Comparison of ENCODE assay signal across 14 cellular contexts in the genomic region with DNA sequence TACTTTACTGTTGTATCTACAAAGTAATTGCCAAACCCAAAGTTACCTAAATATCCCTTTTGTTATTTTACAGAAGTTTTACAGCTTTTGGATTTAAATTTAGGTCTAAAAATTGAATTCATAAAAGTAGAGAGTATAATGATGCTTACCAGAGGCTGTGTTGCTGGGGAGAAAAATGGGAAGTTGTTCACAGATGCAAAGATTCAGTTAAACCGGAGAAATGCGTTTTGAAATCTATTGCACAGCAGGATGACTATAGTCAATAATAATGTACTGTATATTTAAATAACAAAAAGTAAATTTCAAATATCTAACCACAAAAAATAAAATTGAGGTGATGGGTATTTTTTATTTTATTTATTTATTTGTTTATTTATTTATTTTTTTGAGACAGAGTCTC. TPM values are rescaled to one million over a fixed set of nuclear protein-coding genes. Genes with fewer than 3 reads are reported as not detected.
DNase-seq lines count a peak whose midpoint lies in the region; ATAC-seq and TF ChIP-seq lines count a peak whose summit lies in the region.
"Had no signal": no experiment of that assay in that cellular context is flagged by ENCODE, and none has a peak within 500 bp of the region (broad histone marks: within the 10 kb centered on the region; RNA-seq: fewer than 3 reads in every experiment).

No MANE protein-coding gene starts in this region.

- peaks cover 8% of the 10 kb centered on the region for H3K4me1 Mint-ChIP-seq in activated CD8-positive, alpha-beta T cell treated with anti-CD3 and anti-CD28 coated beads for 36 hours (ENCODE audit: low read depth)
- peaks cover 16% of the 10 kb centered on the region for H3K4me1 Mint-ChIP-seq in activated CD8-positive, alpha-beta T cell treated with anti-CD3 and anti-CD28 coated beads, Interleukin-2, amount 10 ng/mL, durations not matched to agents 7 days and 5 days (ENCODE audit: low read depth)
- H3K4me1 Mint-ChIP-seq in activated CD4-positive, alpha-beta memory T cell treated with anti-CD3 and anti-CD28 coated beads for 36 hours (ENCODE audit: low read depth): peaks cover 12% of the 10 kb centered on the region
- peaks cover 17 to 24% of the 10 kb centered on the region in 2 donors for H3K4me1 Mint-ChIP-seq in natural killer cell

- DNase-seq in activated CD8-positive, alpha-beta T cell treated with anti-CD3 and anti-CD28 coated beads for 36 hours: no peak
- DNase-seq in activated CD8-positive, alpha-beta T cell treated with anti-CD3 and anti-CD28 coated beads, Interleukin-2, amount 10 ng/mL, durations not matched to agents 7 days and 5 days: no peak
- DNase-seq in HAP-1 (ENCODE audit: low spot score in 2 of 2) (no peak), natural killer cell (no peak), GM10248 (ENCODE audit: extremely low spot score) (no peak), ureter (ENCODE audit: low spot score) (no peak), NCI-H748 (lab: John Stamatoyannopoulos, UW; ENCODE audit: unreplicated experiment) (no peak)
- DNase-seq in activated CD4-positive, alpha-beta memory T cell treated with anti-CD3 and anti-CD28 coated beads for 36 hours: no peak
- DNase-seq: DMS 273 treated with DMSO at 0.1 percent for 48 hours; NK-92 treated with Interleukin-12 subunit alpha and Interleukin-12 subunit beta, amount 100 ng/mL, for 24 hours had no signal

- CTCF ChIA-PET in activated CD8-positive, alpha-beta T cell treated with anti-CD3 and anti-CD28 coated beads for 36 hours (lab: Charles Lee): interaction anchor here (1.2 kb wide), 1 partner anchor 20 kb away, joined by 3 read pairs; no protein-coding TSS in a partner anchor
- CTCF ChIA-PET in activated CD8-positive, alpha-beta T cell treated with anti-CD3 and anti-CD28 coated beads, Interleukin-2, amount 10 ng/mL, durations not matched to agents 7 days and 5 days (lab: Charles Lee): no interaction called here
- CTCF ChIA-PET in activated CD4-positive, alpha-beta memory T cell treated with anti-CD3 and anti-CD28 coated beads for 36 hours (lab: Charles Lee): interaction anchor here (1.4 kb wide), 1 partner anchor 14 kb away, joined by 4 read pairs; no protein-coding TSS in a partner anchor
- CTCF ChIA-PET in GM10248 (lab: Yijun Ruan, JAX): interaction anchor here (2.7 to 3.9 kb wide), 2 partner anchors 19 to 84 kb away, joined by 17 to 21 read pairs; no protein-coding TSS in a partner anchor

- H3K36me3 ChIP-seq in HAP-1 (replicated peaks): no peaks in the 10 kb centered on the region; the same call in none of the 2 replicates

- in situ Hi-C loops in HAP-1 (cut with MboI; ENCODE audit: low sequenced_read_pairs): no loop called here

- peak overlapping the region; percentile 62 for H3K4me3 Mint-ChIP-seq in activated CD8-positive, alpha-beta T cell treated with anti-CD3 and anti-CD28 coated beads for 36 hours
- no peak overlapping the region for H3K4me3 Mint-ChIP-seq in activated CD8-positive, alpha-beta T cell treated with anti-CD3 and anti-CD28 coated beads, Interleukin-2, amount 10 ng/mL, durations not matched to agents 7 days and 5 days
- peak overlapping the region; percentile 80 for H3K4me3 Mint-ChIP-seq in activated CD4-positive, alpha-beta memory T cell treated with anti-CD3 and anti-CD28 coated beads for 36 hours
- H3K4me3 Mint-ChIP-seq in natural killer cell: peak overlapping the region; percentile 76

- H3K27me3 Mint-ChIP-seq in activated CD8-positive, alpha-beta T cell treated with anti-CD3 and anti-CD28 coated beads for 36 hours: peaks cover 46% of the 10 kb centered on the region
- H3K27me3 Mint-ChIP-seq in activated CD8-positive, alpha-beta T cell treated with anti-CD3 and anti-CD28 coated beads, Interleukin-2, amount 10 ng/mL, durations not matched to agents 7 days and 5 days (ENCODE audit: low read depth): peaks cover 48% of the 10 kb centered on the region
- H3K27me3 Mint-ChIP-seq in activated CD4-positive, alpha-beta memory T cell treated with anti-CD3 and anti-CD28 coated beads for 36 hours: peaks cover 2% of the 10 kb centered on the region
- peaks cover 47 to 54% of the 10 kb centered on the region in 2 donors for H3K27me3 Mint-ChIP-seq in natural killer cell (ENCODE audit: low read depth in 2 of 2)

- H3K36me3 Mint-ChIP-seq in activated CD8-positive, alpha-beta T cell treated with anti-CD3 and anti-CD28 coated beads for 36 hours (ENCODE audit: low read depth): peaks cover 2% of the 10 kb centered on the region
- no peaks in the 10 kb centered on the region for H3K36me3 Mint-ChIP-seq in activated CD8-positive, alpha-beta T cell treated with anti-CD3 and anti-CD28 coated beads, Interleukin-2, amount 10 ng/mL, durations not matched to agents 7 days and 5 days (ENCODE audit: low read depth)
- peaks cover 2% of the 10 kb centered on the region for H3K36me3 Mint-ChIP-seq in activated CD4-positive, alpha-beta memory T cell treated with anti-CD3 and anti-CD28 coated beads for 36 hours
- H3K36me3 Mint-ChIP-seq in natural killer cell: no peaks in the 10 kb centered on the region

- POLR2A ChIA-PET in activated CD8-positive, alpha-beta T cell treated with anti-CD3 and anti-CD28 coated beads for 36 hours (lab: Charles Lee): no interaction called here
- POLR2A ChIA-PET in activated CD8-positive, alpha-beta T cell treated with anti-CD3 and anti-CD28 coated beads, Interleukin-2, amount 10 ng/mL, durations not matched to agents 7 days and 5 days (lab: Charles Lee): no interaction called here
- POLR2A ChIA-PET in activated CD4-positive, alpha-beta memory T cell treated with anti-CD3 and anti-CD28 coated beads for 36 hours (lab: Charles Lee): no interaction called here
- POLR2A ChIA-PET in GM10248 (lab: Yijun Ruan, JAX): no interaction called here

- H3K4me3 ChIP-seq in HAP-1: peak overlapping the region; percentile 65
- H3K4me3 ChIP-seq: mucosa of descending colon had no signal

- ATAC-seq in activated CD8-positive, alpha-beta T cell treated with anti-CD3 and anti-CD28 coated beads for 36 hours: no peak
- ATAC-seq in activated CD8-positive, alpha-beta T cell treated with anti-CD3 and anti-CD28 coated beads, Interleukin-2, amount 10 ng/mL, durations not matched to agents 7 days and 5 days: no peak
- no peak for ATAC-seq in natural killer cell
- ATAC-seq: activated CD4-positive, CD25-positive, alpha-beta regulatory T cell treated with anti-CD3 and anti-CD28 coated beads, Interleukin-2, amount 50 U/mL, for 24 hours had no signal

- intact Hi-C loops in activated CD8-positive, alpha-beta T cell treated with anti-CD3 and anti-CD28 coated beads for 36 hours (cut with micrococcal nuclease): no loop called here
- intact Hi-C loops in activated CD4-positive, alpha-beta memory T cell treated with anti-CD3 and anti-CD28 coated beads for 36 hours (cut with micrococcal nuclease): no loop called here
- intact Hi-C loops in natural killer cell (cut with micrococcal nuclease): no loop called here

- H3K27ac Mint-ChIP-seq in activated CD8-positive, alpha-beta T cell treated with anti-CD3 and anti-CD28 coated beads for 36 hours: no peak overlapping the region
- H3K27ac Mint-ChIP-seq in activated CD8-positive, alpha-beta T cell treated with anti-CD3 and anti-CD28 coated beads, Interleukin-2, amount 10 ng/mL, durations not matched to agents 7 days and 5 days: no peak overlapping the region
- H3K27ac Mint-ChIP-seq in activated CD4-positive, alpha-beta memory T cell treated with anti-CD3 and anti-CD28 coated beads for 36 hours: no peak overlapping the region
- H3K27ac Mint-ChIP-seq in natural killer cell: no peak overlapping the region

- peaks cover 10% of the 10 kb centered on the region for H3K9me3 ChIP-seq in HAP-1
- H3K9me3 ChIP-seq: mucosa of descending colon, SK-N-SH had no signal

- H3K27me3 ChIP-seq in HAP-1 (ENCODE audit: low read depth): no peaks in the 10 kb centered on the region

- H3K9me3 Mint-ChIP-seq in activated CD8-positive, alpha-beta T cell treated with anti-CD3 and anti-CD28 coated beads for 36 hours: peaks cover 5% of the 10 kb centered on the region
- H3K9me3 Mint-ChIP-seq in activated CD8-positive, alpha-beta T cell treated with anti-CD3 and anti-CD28 coated beads, Interleukin-2, amount 10 ng/mL, durations not matched to agents 7 days and 5 days (ENCODE audit: insufficient read depth): peaks cover 6% of the 10 kb centered on the region
- H3K9me3 Mint-ChIP-seq in activated CD4-positive, alpha-beta memory T cell treated with anti-CD3 and anti-CD28 coated beads for 36 hours: no peaks in the 10 kb centered on the region
- peaks cover 2 to 3% of the 10 kb centered on the region in 2 donors for H3K9me3 Mint-ChIP-seq in natural killer cell

- peaks cover 4% of the 10 kb centered on the region; the same call in 1 of the 2 replicates for H3K4me1 ChIP-seq in HAP-1

- no peak for TF ChIP-seq CTCF in activated CD8-positive, alpha-beta T cell treated with anti-CD3 and anti-CD28 coated beads for 36 hours (IDR thresholded peaks at IDR 0.05)
- TF ChIP-seq CTCF in natural killer cell (IDR thresholded peaks at IDR 0.05): no peak
- no peak for TF ChIP-seq CTCF in GM10248 (IDR thresholded peaks at IDR 0.05; ENCODE audit: control extremely low read depth, extremely low read depth, low read depth, missing control alignments)

RNA-seq across cellular contexts. Expression of gene ANKRD18A, which starts 2.6 kb away (rescaled TPM):
- 1 to 10 TPM in 1 of 2 experiments, under 1 TPM in 1; 0.85 to 2.3 TPM for total RNA-seq in activated CD8-positive, alpha-beta T cell treated with anti-CD3 and anti-CD28 coated beads for 36 hours
- total RNA-seq in activated CD8-positive, alpha-beta T cell treated with anti-CD3 and anti-CD28 coated beads, Interleukin-2, amount 10 ng/mL, durations not matched to agents 7 days and 5 days: under 1 TPM; 0.08 to 0.11 TPM
- 1 to 10 TPM; 8.3 to 8.6 TPM for total RNA-seq in activated CD4-positive, alpha-beta memory T cell treated with anti-CD3 and anti-CD28 coated beads for 36 hours
- total RNA-seq in natural killer cell (1 to 10 TPM in 1 of 3 donors, under 1 TPM in 1, not detected in 1; 0.25 to 1.5 TPM), ureter (16.6 TPM)
- total RNA-seq: endothelial cell of umbilical vein had no signal
